In the genomic region with DNA sequence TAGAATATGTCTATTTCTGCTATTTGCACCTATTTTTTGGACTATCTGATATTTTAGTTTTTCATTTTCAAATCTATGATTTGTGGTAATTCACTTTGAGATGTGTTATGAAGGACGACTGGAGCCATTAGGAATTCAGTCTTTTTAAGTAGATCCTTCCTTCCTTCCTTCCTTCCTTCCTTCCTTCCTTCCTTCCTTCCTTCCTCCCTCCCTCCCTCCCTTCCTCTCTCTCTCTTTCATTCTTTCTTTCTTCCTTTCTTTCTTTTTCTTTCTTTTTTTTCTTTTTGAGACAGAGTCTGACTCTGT, we compare ENCODE assay signal across 17 cellular contexts. TPM values are rescaled to one million over a fixed set of nuclear protein-coding genes. Genes with fewer than 3 reads are reported as not detected.
A peak's percentile ranks its signal among the peaks of the same experiment; 100 is the strongest.
DNase-seq lines count a peak whose midpoint lies in the region; ATAC-seq and TF ChIP-seq lines count a peak whose summit lies in the region.
"Had no signal": no experiment of that assay in that cellular context is flagged by ENCODE, and none has a peak within 500 bp of the region (broad histone marks: within the 10 kb centered on the region; RNA-seq: fewer than 3 reads in every experiment).

No MANE protein-coding gene starts in this region.

- H3K4me3 ChIP-seq in HEK293 (ENCODE audit: low read depth, low read length) (no peak overlapping the region), SK-N-MC (peak overlapping the region; percentile 74), osteoblast (ENCODE audit: insufficient read depth, low read length) (no peak overlapping the region)
- H3K4me3 ChIP-seq: HAP-1 had no signal

- peak; percentile 86 for DNase-seq in SK-N-MC (ENCODE audit: low read depth, low spot score)
- no peak for DNase-seq in osteoblast (ENCODE audit: insufficient read length, low spot score, missing footprints)
- no peak for DNase-seq in stimulated activated naive B cell treated with anti-CD40 and anti-IgM and Interleukin-4, amounts not matched to agents 10 μg/mL and 1 μg/mL and 100 μg/mL, for 72 hours
- DNase-seq in Right ventricle myocardium inferior (ENCODE audit: missing footprints) = no peak
- DNase-seq in Ammon's horn (ENCODE audit: low spot score) = no peak
- DNase-seq: ACHN; Caco-2; CD4-positive, alpha-beta T cell had no signal

- H3K4me1 ChIP-seq in HEK293 (ENCODE audit: control insufficient read depth, insufficient read depth, low read length) (0 out of 2 replicates have a peak, but pooled peaks cover 5% of the 10 kb centered on the region), osteoblast (ENCODE audit: insufficient read depth, low read length) (peaks cover 59% of the 10 kb centered on the region)
- H3K4me1 ChIP-seq: Caco-2, HAP-1 had no signal

- peak overlapping the region; percentile 68 for H3K27ac Mint-ChIP-seq in stimulated activated naive B cell treated with anti-CD40 and anti-IgM and Interleukin-4, amounts not matched to agents 10 μg/mL and 1 μg/mL and 100 μg/mL, for 72 hours
- H3K27ac Mint-ChIP-seq: CD4-positive, alpha-beta T cell had no signal

- H3K9me3 ChIP-seq in HEK293 (ENCODE audit: control insufficient read depth, insufficient read depth, low read depth, low read length) (no peaks in the 10 kb centered on the region), SK-N-MC (ENCODE audit: low read depth, low read length) (no peaks in the 10 kb centered on the region), osteoblast (ENCODE audit: low read depth, low read length) (no peaks in the 10 kb centered on the region)
- H3K9me3 ChIP-seq: Caco-2, HAP-1 had no signal

- no peaks in the 10 kb centered on the region for H3K27me3 ChIP-seq in osteoblast (ENCODE audit: insufficient read depth, low read length)

- peak overlapping the region; percentile 40 for H3K4me2 ChIP-seq in osteoblast (ENCODE audit: insufficient read depth, low read length)
- H3K4me2 ChIP-seq: KMS-11 had no signal

- CTCF ChIA-PET in HEK293 (lab: Yijun Ruan, JAX) = interaction anchor here (1.3 kb wide), 1 partner anchor 13 kb away, joined by 5 read pairs; no protein-coding TSS in a partner anchor

- H3K79me2 ChIP-seq in osteoblast (ENCODE audit: insufficient read depth, low read length) = no peaks in the 10 kb centered on the region

- intact Hi-C loops in Right ventricle myocardium inferior (cut with DNase I) = no loop called here

- no peaks in the 10 kb centered on the region for H4K20me1 ChIP-seq in osteoblast (ENCODE audit: insufficient read depth, low read length)

- peak overlapping the region; percentile 84 for H3K9ac ChIP-seq in SK-N-MC (ENCODE audit: insufficient read length)
- H3K9ac ChIP-seq: KMS-11 had no signal

- H3K9me3 Mint-ChIP-seq in stimulated activated naive B cell treated with anti-CD40 and anti-IgM and Interleukin-4, amounts not matched to agents 10 μg/mL and 1 μg/mL and 100 μg/mL, for 72 hours = no peaks in the 10 kb centered on the region
- H3K9me3 Mint-ChIP-seq: CD4-positive, alpha-beta T cell had no signal

- H3K4me3 Mint-ChIP-seq in stimulated activated naive B cell treated with anti-CD40 and anti-IgM and Interleukin-4, amounts not matched to agents 10 μg/mL and 1 μg/mL and 100 μg/mL, for 72 hours = no peak overlapping the region
- H3K4me3 Mint-ChIP-seq: CD4-positive, alpha-beta T cell had no signal

- TF ChIP-seq CTCF in HEK293 (tag by site-specific recombination; IDR thresholded peaks at IDR 0.05) (no peak), osteoblast (IDR thresholded peaks at IDR 0.05; ENCODE audit: extremely low read depth, low read depth, low read length) (no peak)

- no peaks in the 10 kb centered on the region for H3K36me3 Mint-ChIP-seq in stimulated activated naive B cell treated with anti-CD40 and anti-IgM and Interleukin-4, amounts not matched to agents 10 μg/mL and 1 μg/mL and 100 μg/mL, for 72 hours

- no peak overlapping the region for H2AFZ ChIP-seq in osteoblast (ENCODE audit: low read length)

- no peaks in the 10 kb centered on the region for H3K36me3 ChIP-seq in HEK293 (ENCODE audit: control insufficient read depth in 2 of 2, insufficient read depth in 1 of 2, low read length in 2 of 2)
- H3K36me3 ChIP-seq in SK-N-MC (ENCODE audit: insufficient read depth, low read length) = no peaks in the 10 kb centered on the region
- no peaks in the 10 kb centered on the region for H3K36me3 ChIP-seq in osteoblast (ENCODE audit: insufficient read depth, low read length)
- H3K36me3 ChIP-seq: HAP-1 had no signal

- no peak overlapping the region for H3K27ac ChIP-seq in HEK293 (ENCODE audit: extremely low read depth, low read depth, low read length)
- peak overlapping the region; percentile 100 for H3K27ac ChIP-seq in SK-N-MC
- H3K27ac ChIP-seq in osteoblast (ENCODE audit: low read depth, low read length) = peak overlapping the region; percentile 32
- H3K27ac ChIP-seq: C4-2B, KMS-11 had no signal

- peaks cover 0 to 2% of the 10 kb centered on the region in 2 donors for H3K4me1 Mint-ChIP-seq in stimulated activated naive B cell treated with anti-CD40 and anti-IgM and Interleukin-4, amounts not matched to agents 10 μg/mL and 1 μg/mL and 100 μg/mL, for 72 hours

- H3K27me3 Mint-ChIP-seq in stimulated activated naive B cell treated with anti-CD40 and anti-IgM and Interleukin-4, amounts not matched to agents 10 μg/mL and 1 μg/mL and 100 μg/mL, for 72 hours = peaks cover 19 to 38% of the 10 kb centered on the region in 2 donors

- ATAC-seq in stimulated activated naive B cell treated with anti-CD40 and anti-IgM and Interleukin-4, amounts not matched to agents 10 μg/mL and 1 μg/mL and 100 μg/mL, for 72 hours (replicated peaks) = no peak
- ATAC-seq in GM21526 (IDR thresholded peaks at IDR 0.05; ENCODE audit: low FRiP score, unreplicated experiment) = no peak
- ATAC-seq in Right ventricle myocardium inferior = no peak
- ATAC-seq in GM21447 (IDR thresholded peaks at IDR 0.05; ENCODE audit: unreplicated experiment) = no peak

- POLR2A ChIA-PET in HEK293 (lab: Yijun Ruan, JAX) = no interaction called here

TF ChIP-seq in HEK293, 187 proteins besides CTCF, POLR2A, EP300 and RAD21:
- 0 out of 2 replicates have a peak, but pooled peaks have one; percentile 33 for TF ChIP-seq ZNF366 (tag by site-specific recombination; conservative IDR thresholded peaks at IDR 0.05)
- no peak for TF ChIP-seq SALL2 (tag by site-specific recombination; IDR thresholded peaks at IDR 0.05; ENCODE audit: borderline replicate concordance)
TF ChIP-seq in HEK293: peak in this region for 1.

RNA-seq across cellular contexts. Expression of gene ENPP1, which starts 46.1 kb away (rescaled TPM):
- total RNA-seq in osteoblast = 16.3 and 20.3 TPM in 2 replicates
- total RNA-seq in Right ventricle myocardium inferior = 1.7 TPM

RNA-seq across cellular contexts. Expression of gene CTAGE9, which starts 50.9 kb away (rescaled TPM):
- not detected in 2 replicates for total RNA-seq in osteoblast
- total RNA-seq in Right ventricle myocardium inferior = not detected
- total RNA-seq: A172; Caco-2; CD4-positive, alpha-beta T cell; H4; HT-29 had no signal
